Comparison of ENCODE assay signal across 7 cellular contexts in the genomic region with DNA sequence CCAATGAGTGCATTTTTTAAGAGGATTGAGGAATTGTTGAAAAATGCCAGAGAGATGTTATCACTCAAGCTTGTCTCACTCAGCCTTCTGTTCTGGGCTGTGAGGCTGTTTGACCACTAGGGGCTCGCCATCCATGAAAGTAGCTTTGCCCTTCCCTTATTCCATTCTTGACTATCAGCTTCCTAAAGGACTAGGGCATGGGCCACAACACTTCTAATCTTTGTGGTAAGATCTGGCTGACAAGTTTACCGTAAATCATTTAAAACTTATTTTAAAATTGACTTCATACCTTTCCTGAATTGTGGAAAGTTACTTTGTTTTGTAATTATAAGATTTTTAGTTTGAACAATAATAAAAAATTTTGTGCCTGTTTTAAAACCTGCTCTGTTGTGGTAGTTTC. TPM values are rescaled to one million over a fixed set of nuclear protein-coding genes. Genes with fewer than 3 reads are reported as not detected.
DNase-seq lines count a peak whose midpoint lies in the region; ATAC-seq and TF ChIP-seq lines count a peak whose summit lies in the region.

No MANE protein-coding gene starts in this region.

- H3K4me3 Mint-ChIP-seq in WTC11 = no peak overlapping the region

- CTCF ChIA-PET in WTC11 (lab: Charles Lee) = interaction anchor here (0.6 to 2.0 kb wide), 64 partner anchors 8 to 378 kb away, joined by 3 to 27 read pairs (median 4); partner anchors contain the start of gene TJP2

- no peaks in the 10 kb centered on the region for H3K4me1 ChIP-seq in KMS-11 (ENCODE audit: low read depth, poor library complexity, severe bottlenecking)

- POLR2A ChIA-PET in WTC11 (lab: Charles Lee) = interaction anchor here (0.6 kb wide), 1 partner anchor 174 kb away, joined by 3 read pairs; no protein-coding TSS in a partner anchor

- ATAC-seq in WTC11 (peak; percentile 95), left ventricle myocardium superior (peak; percentile 85), HG03469 (IDR thresholded peaks at IDR 0.05; ENCODE audit: unreplicated experiment) (no peak), HG03045 (IDR thresholded peaks at IDR 0.05; ENCODE audit: unreplicated experiment) (no peak)

- no peak overlapping the region for H3K4me2 ChIP-seq in KMS-11

- peaks cover 36% of the 10 kb centered on the region for H3K4me1 Mint-ChIP-seq in WTC11

- intact Hi-C loops in left ventricle myocardium superior (cut with micrococcal nuclease) = no loop called here

- peaks cover 48% of the 10 kb centered on the region for H3K36me3 Mint-ChIP-seq in WTC11

- H3K79me2 ChIP-seq in KMS-11 (ENCODE audit: insufficient read depth, low read depth) = no peaks in the 10 kb centered on the region

- H3K9ac ChIP-seq in KMS-11 = no peak overlapping the region

- TF ChIP-seq CTCF in GM10266 (IDR thresholded peaks at IDR 0.05; ENCODE audit: control insufficient read depth, insufficient read depth, low read depth, missing control alignments) (peak; percentile 36), KMS-11 (conservative IDR thresholded peaks at IDR 0.05; ENCODE audit: low read depth, low read length) (peak; percentile 59), WTC11 (IDR thresholded peaks at IDR 0.05) (peak; percentile 59)

- peak overlapping the region; percentile 87 for H3K27ac Mint-ChIP-seq in WTC11

- no peak overlapping the region for H3K27ac ChIP-seq in KMS-11

- H3K4me3 ChIP-seq in KMS-11 (IDR thresholded peaks at IDR 0.05; ENCODE audit: insufficient read depth, low read depth, low read length) = no peak overlapping the region

- H3K27me3 ChIP-seq in KMS-11 (ENCODE audit: insufficient read depth, low read depth) = no peaks in the 10 kb centered on the region

- no peaks in the 10 kb centered on the region for H3K27me3 Mint-ChIP-seq in WTC11 (ENCODE audit: low read depth)

- H4K20me1 ChIP-seq in KMS-11 (ENCODE audit: insufficient read depth) = no peaks in the 10 kb centered on the region; the same call in 1 of the 2 replicates

- no peaks in the 10 kb centered on the region for H3K36me3 ChIP-seq in KMS-11 (ENCODE audit: insufficient read depth)

- no peak overlapping the region for H2AFZ ChIP-seq in KMS-11 (ENCODE audit: low read depth)

- peak; percentile 51 for DNase-seq in GM10266 (ENCODE audit: extremely low spot score)
- peak; percentile 69 for DNase-seq in WTC11 (ENCODE audit: low spot score)
- no peak for DNase-seq in left ventricle myocardium superior
- peak; percentile 30 for DNase-seq in stromal cell of bone marrow (ENCODE audit: low read depth)

- no peaks in the 10 kb centered on the region for H3K9me3 Mint-ChIP-seq in WTC11

TF ChIP-seq in WTC11, 78 proteins besides CTCF, POLR2A, EP300 and RAD21:
- TF ChIP-seq PRDM15 (CRISPR knock-in tag; IDR thresholded peaks at IDR 0.05) = no peak
- TF ChIP-seq, protein P1, sequence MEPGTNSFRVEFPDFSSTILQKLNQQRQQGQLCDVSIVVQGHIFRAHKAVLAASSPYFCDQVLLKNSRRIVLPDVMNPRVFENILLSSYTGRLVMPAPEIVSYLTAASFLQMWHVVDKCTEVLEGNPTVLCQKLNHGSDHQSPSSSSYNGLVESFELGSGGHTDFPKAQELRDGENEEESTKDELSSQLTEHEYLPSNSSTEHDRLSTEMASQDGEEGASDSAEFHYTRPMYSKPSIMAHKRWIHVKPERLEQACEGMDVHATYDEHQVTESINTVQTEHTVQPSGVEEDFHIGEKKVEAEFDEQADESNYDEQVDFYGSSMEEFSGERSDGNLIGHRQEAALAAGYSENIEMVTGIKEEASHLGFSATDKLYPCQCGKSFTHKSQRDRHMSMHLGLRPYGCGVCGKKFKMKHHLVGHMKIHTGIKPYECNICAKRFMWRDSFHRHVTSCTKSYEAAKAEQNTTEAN (CRISPR knock-in tag; IDR thresholded peaks at IDR 0.05) = no peak
- TF ChIP-seq, protein P2, sequence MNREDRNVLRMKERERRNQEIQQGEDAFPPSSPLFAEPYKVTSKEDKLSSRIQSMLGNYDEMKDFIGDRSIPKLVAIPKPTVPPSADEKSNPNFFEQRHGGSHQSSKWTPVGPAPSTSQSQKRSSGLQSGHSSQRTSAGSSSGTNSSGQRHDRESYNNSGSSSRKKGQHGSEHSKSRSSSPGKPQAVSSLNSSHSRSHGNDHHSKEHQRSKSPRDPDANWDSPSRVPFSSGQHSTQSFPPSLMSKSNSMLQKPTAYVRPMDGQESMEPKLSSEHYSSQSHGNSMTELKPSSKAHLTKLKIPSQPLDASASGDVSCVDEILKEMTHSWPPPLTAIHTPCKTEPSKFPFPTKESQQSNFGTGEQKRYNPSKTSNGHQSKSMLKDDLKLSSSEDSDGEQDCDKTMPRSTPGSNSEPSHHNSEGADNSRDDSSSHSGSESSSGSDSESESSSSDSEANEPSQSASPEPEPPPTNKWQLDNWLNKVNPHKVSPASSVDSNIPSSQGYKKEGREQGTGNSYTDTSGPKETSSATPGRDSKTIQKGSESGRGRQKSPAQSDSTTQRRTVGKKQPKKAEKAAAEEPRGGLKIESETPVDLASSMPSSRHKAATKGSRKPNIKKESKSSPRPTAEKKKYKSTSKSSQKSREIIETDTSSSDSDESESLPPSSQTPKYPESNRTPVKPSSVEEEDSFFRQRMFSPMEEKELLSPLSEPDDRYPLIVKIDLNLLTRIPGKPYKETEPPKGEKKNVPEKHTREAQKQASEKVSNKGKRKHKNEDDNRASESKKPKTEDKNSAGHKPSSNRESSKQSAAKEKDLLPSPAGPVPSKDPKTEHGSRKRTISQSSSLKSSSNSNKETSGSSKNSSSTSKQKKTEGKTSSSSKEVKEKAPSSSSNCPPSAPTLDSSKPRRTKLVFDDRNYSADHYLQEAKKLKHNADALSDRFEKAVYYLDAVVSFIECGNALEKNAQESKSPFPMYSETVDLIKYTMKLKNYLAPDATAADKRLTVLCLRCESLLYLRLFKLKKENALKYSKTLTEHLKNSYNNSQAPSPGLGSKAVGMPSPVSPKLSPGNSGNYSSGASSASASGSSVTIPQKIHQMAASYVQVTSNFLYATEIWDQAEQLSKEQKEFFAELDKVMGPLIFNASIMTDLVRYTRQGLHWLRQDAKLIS (CRISPR knock-in tag; IDR thresholded peaks at IDR 0.05; ENCODE audit: borderline replicate concordance) = no peak
- TF ChIP-seq ATF6 (CRISPR knock-in tag; IDR thresholded peaks at IDR 0.05) = no peak
- TF ChIP-seq, protein P3, sequence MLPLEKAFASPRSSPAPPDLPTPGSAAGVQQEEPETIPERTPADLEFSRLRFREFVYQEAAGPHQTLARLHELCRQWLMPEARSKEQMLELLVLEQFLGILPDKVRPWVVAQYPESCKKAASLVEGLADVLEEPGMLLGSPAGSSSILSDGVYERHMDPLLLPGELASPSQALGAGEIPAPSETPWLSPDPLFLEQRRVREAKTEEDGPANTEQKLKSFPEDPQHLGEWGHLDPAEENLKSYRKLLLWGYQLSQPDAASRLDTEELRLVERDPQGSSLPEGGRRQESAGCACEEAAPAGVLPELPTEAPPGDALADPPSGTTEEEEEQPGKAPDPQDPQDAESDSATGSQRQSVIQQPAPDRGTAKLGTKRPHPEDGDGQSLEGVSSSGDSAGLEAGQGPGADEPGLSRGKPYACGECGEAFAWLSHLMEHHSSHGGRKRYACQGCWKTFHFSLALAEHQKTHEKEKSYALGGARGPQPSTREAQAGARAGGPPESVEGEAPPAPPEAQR (CRISPR knock-in tag; IDR thresholded peaks at IDR 0.05) = no peak
- no peak for TF ChIP-seq ZNF416 (CRISPR knock-in tag; IDR thresholded peaks at IDR 0.05)
- TF ChIP-seq ELF4 (CRISPR knock-in tag; IDR thresholded peaks at IDR 0.05; ENCODE audit: low read depth) = no peak
- no peak for TF ChIP-seq OVOL2 (CRISPR knock-in tag; IDR thresholded peaks at IDR 0.05; ENCODE audit: borderline replicate concordance)

RNA-seq across cellular contexts. Expression of gene TJP2, which starts 49.5 kb away (rescaled TPM):
- 155 to 159 TPM (median 156 TPM) in 3 replicates for total RNA-seq in WTC11 (2021)
- total RNA-seq in left ventricle myocardium superior = 123 TPM

Comparison
In these comparisons a context has a peak if more than half of its experiments do, and no peak if none do; other contexts are left out.
1. ATAC-seq: peak in WTC11 (single experiment) and left ventricle myocardium superior (single experiment); none in HG03469 (single experiment) and HG03045 (single experiment).
2. Peak in every context shown above with its lines, with median percentiles within 50 percentile points of each other: CTCF ChIP-seq.